20 cellular contexts compared by ENCODE assay signal in genomic region chr7:105001652-105002184, GRCh38. TPM values are rescaled to one million over a fixed set of nuclear protein-coding genes. Genes with fewer than 3 reads are reported as not detected.
A peak's percentile ranks its signal among the peaks of the same experiment; 100 is the strongest.
DNase-seq lines count a peak whose midpoint lies in the region; ATAC-seq and TF ChIP-seq lines count a peak whose summit lies in the region.
"Had no signal": no experiment of that assay in that cellular context is flagged by ENCODE, and none has a peak within 500 bp of the region (broad histone marks: within the 10 kb centered on the region; RNA-seq: fewer than 3 reads in every experiment).

No MANE protein-coding gene starts in this region.

- no peak for TF ChIP-seq EP300 in gastroesophageal sphincter (IDR thresholded peaks at IDR 0.05)
- no peak for TF ChIP-seq EP300 in sigmoid colon (IDR thresholded peaks at IDR 0.05)

- WGBS in gastroesophageal sphincter (ENCODE audit: low coverage in 1 of 2), 2 donors = 60 to 67% methylated on average over 5 of the region's 5 CpGs
- 89 to 90% methylated on average over 5 of the region's 5 CpGs for WGBS in sigmoid colon, 2 donors

- H3K9me3 Mint-ChIP-seq in activated CD4-positive, alpha-beta T cell treated with anti-CD3 and anti-CD28 coated beads, Interleukin-2, amount 10 ng/mL, durations not matched to agents 24 days and 14 days = no peaks in the 10 kb centered on the region

- peaks cover 3% of the 10 kb centered on the region; the same call in 1 of the 2 replicates for H3K4me1 ChIP-seq in HEK293 (ENCODE audit: control insufficient read depth, insufficient read depth, low read length)
- H3K4me1 ChIP-seq in gastroesophageal sphincter = peaks cover 33 to 100% (median 46%) of the 10 kb centered on the region in 3 donors
- H3K4me1 ChIP-seq in sigmoid colon = peaks cover 0 to 99% (median 92%) of the 10 kb centered on the region in 4 donors
- H3K4me1 ChIP-seq in Peyer's patch = peaks cover 0 to 99% (median 9%) of the 10 kb centered on the region in 4 donors

- no peak overlapping the region for H3K27ac Mint-ChIP-seq in activated CD4-positive, alpha-beta T cell treated with anti-CD3 and anti-CD28 coated beads, Interleukin-2, amount 10 ng/mL, durations not matched to agents 24 days and 14 days

- H3K9me3 ChIP-seq in HEK293 (ENCODE audit: control insufficient read depth, insufficient read depth, low read depth, low read length) = no peaks in the 10 kb centered on the region
- H3K9me3 ChIP-seq in gastroesophageal sphincter = no peaks in the 10 kb centered on the region
- H3K9me3 ChIP-seq in sigmoid colon = no peaks in the 10 kb centered on the region
- H3K9me3 ChIP-seq in Peyer's patch = no peaks in the 10 kb centered on the region
- H3K9me3 ChIP-seq: A549, upper lobe of right lung had no signal

- no peak overlapping the region for H3K27ac ChIP-seq in HEK293 (ENCODE audit: extremely low read depth, low read depth, low read length)
- H3K27ac ChIP-seq in gastroesophageal sphincter = peak overlapping the region; percentile 36 to 98 (median 44)
- peak overlapping the region in 3 of 4 donors; percentile 69 to 77 (median 77) for H3K27ac ChIP-seq in sigmoid colon
- no peak overlapping the region for H3K27ac ChIP-seq in Peyer's patch
- H3K27ac ChIP-seq: A549, brain microvascular endothelial cell, upper lobe of right lung had no signal

- intact Hi-C loops in activated CD4-positive, alpha-beta T cell treated with anti-CD3 and anti-CD28 coated beads, Interleukin-2, amount 10 ng/mL, durations not matched to agents 24 days and 14 days (cut with micrococcal nuclease) = loop anchor here (2.0 kb wide), 1 partner anchor 17 kb away; no protein-coding TSS in a partner anchor
- intact Hi-C loops in sigmoid colon (cut with DNase I) = no loop called here

- POLR2A ChIA-PET in HEK293 (lab: Yijun Ruan, JAX) = interaction anchor here (0.6 to 1.5 kb wide), 3 partner anchors 10 to 518 kb away, joined by 3 to 4 read pairs (median 3); partner anchors contain the start of gene KMT2E

- no peak overlapping the region for H3K4me3 Mint-ChIP-seq in activated CD4-positive, alpha-beta T cell treated with anti-CD3 and anti-CD28 coated beads, Interleukin-2, amount 10 ng/mL, durations not matched to agents 24 days and 14 days

- H3K36me3 ChIP-seq in HEK293 (ENCODE audit: control insufficient read depth in 2 of 2, insufficient read depth in 1 of 2, low read length in 2 of 2) (peaks cover 3 to 6% of the 10 kb centered on the region in 2 experiments; a peak in 1 of 3 replicates), gastroesophageal sphincter (no peaks in the 10 kb centered on the region), sigmoid colon (no peaks in the 10 kb centered on the region), Peyer's patch (peaks cover 0 to 7% (median 0%) of the 10 kb centered on the region in 3 donors)
- H3K36me3 ChIP-seq: brain microvascular endothelial cell, upper lobe of right lung had no signal

- peaks cover 49% of the 10 kb centered on the region for H3K4me1 Mint-ChIP-seq in activated CD4-positive, alpha-beta T cell treated with anti-CD3 and anti-CD28 coated beads, Interleukin-2, amount 10 ng/mL, durations not matched to agents 24 days and 14 days

- peak; percentile 48 for DNase-seq in activated CD4-positive, alpha-beta T cell treated with anti-CD3 and anti-CD28 coated beads, Interleukin-2, amount 10 ng/mL, durations not matched to agents 24 days and 14 days
- no peak for DNase-seq in activated CD4-positive, alpha-beta T cell treated with anti-CD3 and anti-CD28 coated beads, Interleukin-2, amount 50 U/mL, for 1 hour
- DNase-seq in sigmoid colon (no peak), Peyer's patch (no peak), kidney glomerular epithelial cell (lab: John Stamatoyannopoulos, UW) (no peak)
- DNase-seq: activated CD8-positive, alpha-beta memory T cell treated with anti-CD3 and anti-CD28 coated beads for 24 hours; activated gamma-delta T cell treated with Interleukin-2 at 50 U/mL for 16 hours; brain microvascular endothelial cell; hypothalamus; left colon; NCI-H2081 treated with DMSO at 0.1 percent for 48 hours; NCI-H526; PC-3; retina; stimulated activated CD4-positive, alpha-beta T cell treated with anti-CD3 and anti-CD28 coated beads, Interleukin-2, amount 100 ng/mL, for 24 hours; upper lobe of right lung had no signal

- H3K27me3 ChIP-seq in gastroesophageal sphincter (no peaks in the 10 kb centered on the region), sigmoid colon (no peaks in the 10 kb centered on the region), Peyer's patch (no peaks in the 10 kb centered on the region)
- H3K27me3 ChIP-seq: brain microvascular endothelial cell, upper lobe of right lung had no signal

- TF ChIP-seq CTCF in HEK293 (tag by site-specific recombination; IDR thresholded peaks at IDR 0.05) (no peak), gastroesophageal sphincter (IDR thresholded peaks at IDR 0.05) (no peak), sigmoid colon (IDR thresholded peaks at IDR 0.05) (no peak), Peyer's patch (IDR thresholded peaks at IDR 0.05) (no peak)

- peaks cover 56% of the 10 kb centered on the region for H3K36me3 Mint-ChIP-seq in activated CD4-positive, alpha-beta T cell treated with anti-CD3 and anti-CD28 coated beads, Interleukin-2, amount 10 ng/mL, durations not matched to agents 24 days and 14 days (ENCODE audit: low read depth)

- CTCF ChIA-PET in HEK293 (lab: Yijun Ruan, JAX) = no interaction called here

- no peak for ATAC-seq in gastroesophageal sphincter
- ATAC-seq in HG03432 (IDR thresholded peaks at IDR 0.05; ENCODE audit: unreplicated experiment) = no peak
- ATAC-seq: A549, left colon, PC-3 had no signal

- H3K4me3 ChIP-seq in HEK293 (ENCODE audit: low read depth, low read length) (no peak overlapping the region), gastroesophageal sphincter (no peak overlapping the region), sigmoid colon (no peak overlapping the region), Peyer's patch (no peak overlapping the region)
- H3K4me3 ChIP-seq: A549, upper lobe of right lung had no signal

- no peaks in the 10 kb centered on the region for H3K27me3 Mint-ChIP-seq in activated CD4-positive, alpha-beta T cell treated with anti-CD3 and anti-CD28 coated beads, Interleukin-2, amount 10 ng/mL, durations not matched to agents 24 days and 14 days

- no peak for TF ChIP-seq POLR2A in gastroesophageal sphincter (IDR thresholded peaks at IDR 0.05)
- TF ChIP-seq POLR2A in sigmoid colon (IDR thresholded peaks at IDR 0.05) = no peak
- TF ChIP-seq POLR2A in Peyer's patch (IDR thresholded peaks at IDR 0.05) = no peak

TF ChIP-seq in HEK293, 187 proteins besides CTCF, POLR2A, EP300 and RAD21:
- TF ChIP-seq REPIN1 (tag by site-specific recombination; IDR thresholded peaks at IDR 0.05; ENCODE audit: low read depth) = no peak
- no peak for TF ChIP-seq ZBTB8A (tag by site-specific recombination; IDR thresholded peaks at IDR 0.05)
- TF ChIP-seq BCL11B (tag by site-specific recombination; IDR thresholded peaks at IDR 0.05; ENCODE audit: low read depth) = no peak
- TF ChIP-seq SP3 (tag by site-specific recombination; IDR thresholded peaks at IDR 0.05) = no peak
- peak; percentile 93 for TF ChIP-seq ZNF121 (tag by site-specific recombination; IDR thresholded peaks at IDR 0.05)

RNA-seq across cellular contexts. Expression of gene KMT2E, which starts 12.3 kb away (rescaled TPM):
- total RNA-seq in activated CD4-positive, alpha-beta T cell treated with anti-CD3 and anti-CD28 coated beads, Interleukin-2, amount 10 ng/mL, durations not matched to agents 24 days and 14 days = 104 and 106 TPM in 2 replicates
- total RNA-seq in gastroesophageal sphincter (100 to 1,000 TPM in 3 of 4 donors, 10 to 100 TPM in 1; 90.6 to 187 (median 112) TPM), sigmoid colon (100 to 1,000 TPM in 3 of 4 donors, 10 to 100 TPM in 1; 84.7 to 109 (median 104) TPM), Peyer's patch (100 to 1,000 TPM in 3 of 4 donors, 10 to 100 TPM in 1; 88.6 to 170 (median 130) TPM)
- 10 to 100 TPM; 20.6 to 38.7 (median 26.4) TPM for polyA plus RNA-seq in sigmoid colon

Comparison
In these comparisons a context has a peak if more than half of its experiments do, and no peak if none do; other contexts are left out.
1. H3K27ac ChIP-seq: peak in gastroesophageal sphincter (4 of 4) and sigmoid colon (3 of 4); none in HEK293 (single experiment) and Peyer's patch (0 of 4).